Comparison of ENCODE assay signal across 1 cellular context in genomic region chr5:151007430-151008123, GRCh38.
A peak's percentile ranks its signal among the peaks of the same experiment; 100 is the strongest.
TF ChIP-seq lines count a peak whose summit lies in the region.

No MANE protein-coding gene starts in this region.

TF ChIP-seq in K562, 482 proteins besides CTCF, POLR2A, EP300 and RAD21:
- 0 out of 2 replicates have a peak, but pooled peaks have one; percentile 11 for TF ChIP-seq NCOR1 (IDR thresholded peaks at IDR 0.05)
- TF ChIP-seq HSF4 (CRISPR knock-in tag; IDR thresholded peaks at IDR 0.05; ENCODE audit: borderline replicate concordance): no peak
- TF ChIP-seq PRPF4 (IDR thresholded peaks at IDR 0.05; ENCODE audit: insufficient read depth, low read depth, low read length, poor library complexity, severe bottlenecking): no peak
- TF ChIP-seq CBFB (CRISPR knock-in tag; IDR thresholded peaks at IDR 0.05): 0 out of 2 replicates have a peak, but pooled peaks have one; percentile 14
- TF ChIP-seq CBFA2T3 (IDR thresholded peaks at IDR 0.05): peak; percentile 73
- TF ChIP-seq GTF2B (IDR thresholded peaks at IDR 0.05; ENCODE audit: extremely low read depth, insufficient read length): no peak
- no peak for TF ChIP-seq NFIC (IDR thresholded peaks at IDR 0.05)
- peak; percentile 32 for TF ChIP-seq TCF3 (CRISPR knock-in tag; IDR thresholded peaks at IDR 0.05)
- TF ChIP-seq ZNF395 (CRISPR knock-in tag; IDR thresholded peaks at IDR 0.05): no peak
- TF ChIP-seq KLF16 (IDR thresholded peaks at IDR 0.05): no peak
- TF ChIP-seq ZHX1 (conservative IDR thresholded peaks at IDR 0.05; ENCODE audit: low read length): no peak
- TF ChIP-seq CBFA2T2 (conservative IDR thresholded peaks at IDR 0.05): peak; percentile 66
- 0 out of 2 replicates have a peak, but pooled peaks have one; percentile 19 for TF ChIP-seq TEAD4 (IDR thresholded peaks at IDR 0.05; ENCODE audit: low read length)
- no peak for TF ChIP-seq TEAD4 (CRISPR knock-in tag; IDR thresholded peaks at IDR 0.05; ENCODE audit: borderline replicate concordance)
TF ChIP-seq in K562: peak in this region for 6.
